8 cellular contexts compared by ENCODE assay signal in the genomic region with DNA sequence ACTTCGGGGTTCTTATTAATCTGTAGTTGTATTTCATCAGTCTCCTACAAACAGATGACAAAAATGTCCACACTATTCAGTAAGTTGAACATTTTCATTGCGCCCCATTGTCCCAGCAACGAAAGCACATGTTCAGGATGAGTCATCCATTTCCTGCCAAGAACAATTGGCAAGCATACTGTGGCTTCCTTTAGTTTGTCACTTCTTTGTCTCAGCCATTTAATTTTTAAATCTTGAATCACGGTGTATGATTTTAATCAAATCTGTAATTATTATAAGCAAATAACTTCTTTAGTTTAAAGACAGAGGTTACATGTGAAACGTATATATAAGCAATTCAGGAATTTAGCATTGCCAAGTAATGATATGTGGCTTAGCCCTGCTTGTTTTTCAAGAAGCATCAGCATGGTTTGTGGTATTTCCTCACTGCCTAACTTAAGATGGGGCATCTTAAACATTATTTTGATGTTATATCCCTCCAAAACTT.
DNase-seq lines count a peak whose midpoint lies in the region; ATAC-seq and TF ChIP-seq lines count a peak whose summit lies in the region.

No MANE protein-coding gene starts in this region.

- ATAC-seq in GM19372 (IDR thresholded peaks at IDR 0.05; ENCODE audit: low read depth, unreplicated experiment) (peak; percentile 74), HG03520 (IDR thresholded peaks at IDR 0.05; ENCODE audit: unreplicated experiment) (peak; percentile 86)

- H3K27ac ChIP-seq in SJSA1, result peak overlapping the region; percentile 83

- peak; percentile 43 for DNase-seq in COLO668 (lab: John Stamatoyannopoulos, UW; ENCODE audit: unreplicated experiment)
- DNase-seq in SJSA1 (ENCODE audit: low read depth in 1 of 2, low spot score in 2 of 2), result peak; percentile 78 to 85
- peak; percentile 54 for DNase-seq in kidney glomerular epithelial cell (lab: John Stamatoyannopoulos, UW)
- peak in 2 of 3 experiments; percentile 5 to 17 for DNase-seq in stimulated activated CD4-positive, alpha-beta T cell treated with anti-CD3 and anti-CD28 coated beads, TNF-alpha, amount 100 ng/mL, for 4 hours (ENCODE audit: low read depth in 3 of 3)
- DNase-seq in HK-2 (ENCODE audit: unreplicated experiment), result no peak

- peak overlapping the region in 4 of 5 experiments; percentile 84 to 96 (median 94) for H3K27ac Mint-ChIP-seq in brain

- H3K36me3 Mint-ChIP-seq in brain, result no peaks in the 10 kb centered on the region

- no peak overlapping the region for H3K4me3 ChIP-seq in SJSA1

- H3K4me3 Mint-ChIP-seq in brain, result peak overlapping the region in 3 of 5 experiments; percentile 1 to 33 (median 5)

- H3K9me3 Mint-ChIP-seq in brain, result peaks cover 0 to 5% (median 0%) of the 10 kb centered on the region in 5 experiments

- TF ChIP-seq CTCF in brain (conservative IDR thresholded peaks at IDR 0.05), result no peak

- H3K27me3 Mint-ChIP-seq in brain, result no peaks in the 10 kb centered on the region

- H3K36me3 ChIP-seq in SJSA1, result no peaks in the 10 kb centered on the region

- H3K9me3 ChIP-seq in SJSA1 (replicated peaks), result no peaks in the 10 kb centered on the region

- H3K4me1 ChIP-seq in SJSA1 (replicated peaks), result peaks cover 50% of the 10 kb centered on the region

- peaks cover 69% of the 10 kb centered on the region for H3K4me1 Mint-ChIP-seq in brain

- H3K27me3 ChIP-seq in SJSA1 (replicated peaks), result no peaks in the 10 kb centered on the region
